27 cellular contexts compared by ENCODE assay signal in the genomic region with DNA sequence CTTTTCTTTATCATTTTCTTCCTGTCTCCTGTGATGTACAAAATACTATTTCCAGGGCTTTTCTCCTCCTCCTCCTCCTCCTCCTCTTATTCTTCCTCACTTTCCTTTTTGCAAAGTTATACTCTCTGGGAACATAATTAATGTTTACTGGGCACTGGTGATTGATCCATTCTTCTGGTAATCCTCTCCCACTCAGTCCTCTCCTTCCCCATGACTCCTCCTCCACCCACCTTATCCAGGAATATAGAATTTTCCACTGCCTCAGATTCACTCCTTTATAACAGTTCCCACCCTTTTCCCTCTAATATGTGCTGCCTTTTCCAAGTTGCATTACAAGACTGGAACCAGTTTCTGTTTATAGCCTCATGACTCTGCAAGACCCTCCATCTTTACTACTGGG.
"Had no signal": no experiment of that assay in that cellular context is flagged by ENCODE, and none has a peak within 500 bp of the region (broad histone marks: within the 10 kb centered on the region; RNA-seq: fewer than 3 reads in every experiment).

No MANE protein-coding gene starts in this region.

- H3K9me3 Mint-ChIP-seq: stimulated activated effector memory CD8-positive, alpha-beta T cell treated with anti-CD3 and anti-CD28 coated beads, Interleukin-12 subunit alpha, Interleukin-12 subunit beta, amount 100 ng/mL, for 72 hours; stimulated activated memory B cell treated with anti-CD40 and anti-IgM and Interleukin-4, amounts not matched to agents 10 μg/mL and 1 μg/mL and 100 μg/mL, for 72 hours; stimulated activated naive CD8-positive, alpha-beta T cell treated with anti-CD3 and anti-CD28 coated beads, Interleukin-15, amount 100 ng/mL, for 72 hours; stimulated activated naive CD8-positive, alpha-beta T cell treated with anti-CD3 and anti-CD28 coated beads, Interleukin-15, Interleukin-2, amounts not matched to agents 100 ng/mL and 50 ng/mL, for 24 hours; type B pancreatic cell had no signal

- ATAC-seq: stimulated activated effector memory CD8-positive, alpha-beta T cell treated with anti-CD3 and anti-CD28 coated beads, Interleukin-12 subunit alpha, Interleukin-12 subunit beta, amount 100 ng/mL, for 72 hours; stimulated activated memory B cell treated with anti-CD40 and anti-IgM and Interleukin-4, amounts not matched to agents 10 μg/mL and 1 μg/mL and 100 μg/mL, for 72 hours; stimulated activated naive B cell treated with anti-CD40 and anti-IgM and Interleukin-4, amounts not matched to agents 10 μg/mL and 1 μg/mL and 100 μg/mL, for 72 hours; stimulated activated naive CD8-positive, alpha-beta T cell treated with anti-CD3 and anti-CD28 coated beads, Interleukin-15, amount 100 ng/mL, for 72 hours; upper lobe of right lung had no signal

- DNase-seq: stimulated activated CD4-positive, alpha-beta T cell treated with anti-CD3 and anti-CD28 coated beads, Interleukin-2, amount 100 ng/mL, for 48 hours; stimulated activated CD4-positive, alpha-beta T cell treated with anti-CD3 and anti-CD28 coated beads, Interleukin-4, amount 100 ng/mL, for 1 hour; stimulated activated CD4-positive, alpha-beta T cell treated with anti-CD3 and anti-CD28 coated beads, Interleukin-4, amount 100 ng/mL, for 24 hours; stimulated activated CD4-positive, alpha-beta T cell treated with anti-CD3 and anti-CD28 coated beads, Interleukin-4, amount 100 ng/mL, for 4 hours; stimulated activated CD8-positive, alpha-beta memory T cell treated with anti-CD3 and anti-CD28 coated beads, Interleukin-4, amount 100 ng/mL, for 48 hours; stimulated activated naive B cell treated with anti-CD40 and anti-IgM and Interleukin-4, amounts not matched to agents 10 μg/mL and 1 μg/mL and 100 μg/mL, for 72 hours; stimulated activated naive CD4-positive, alpha-beta T cell; stimulated activated naive CD4-positive, alpha-beta T cell treated with Interleukin-2 at 50 U/mL for 16 hours; stimulated activated naive CD8-positive, alpha-beta T cell treated with anti-CD3 and anti-CD28 coated beads, Interleukin-15, amount 100 ng/mL, for 72 hours; stomach; substantia nigra; testis; thyroid gland; tibial artery; transverse colon; trophoblast cell; upper lobe of left lung; upper lobe of right lung; uterus had no signal

- H3K36me3 Mint-ChIP-seq: stimulated activated effector memory CD8-positive, alpha-beta T cell treated with anti-CD3 and anti-CD28 coated beads, Interleukin-12 subunit alpha, Interleukin-12 subunit beta, amount 100 ng/mL, for 72 hours; stimulated activated memory B cell treated with anti-CD40 and anti-IgM and Interleukin-4, amounts not matched to agents 10 μg/mL and 1 μg/mL and 100 μg/mL, for 72 hours; stimulated activated naive B cell treated with anti-CD40 and anti-IgM and Interleukin-4, amounts not matched to agents 10 μg/mL and 1 μg/mL and 100 μg/mL, for 72 hours; type B pancreatic cell had no signal

- H3K9me3 ChIP-seq: stomach, suprapubic skin, testis, thoracic aorta, thyroid gland, tibial artery, tibial nerve, transverse colon, upper lobe of left lung, upper lobe of right lung, uterus, vagina had no signal

- H3K27ac Mint-ChIP-seq: stimulated activated effector memory CD8-positive, alpha-beta T cell treated with anti-CD3 and anti-CD28 coated beads, Interleukin-12 subunit alpha, Interleukin-12 subunit beta, amount 100 ng/mL, for 72 hours; stimulated activated memory B cell treated with anti-CD40 and anti-IgM and Interleukin-4, amounts not matched to agents 10 μg/mL and 1 μg/mL and 100 μg/mL, for 72 hours; stimulated activated naive B cell treated with anti-CD40 and anti-IgM and Interleukin-4, amounts not matched to agents 10 μg/mL and 1 μg/mL and 100 μg/mL, for 72 hours; stimulated activated naive CD8-positive, alpha-beta T cell treated with anti-CD3 and anti-CD28 coated beads, Interleukin-15, amount 100 ng/mL, for 72 hours; stimulated activated naive CD8-positive, alpha-beta T cell treated with anti-CD3 and anti-CD28 coated beads, Interleukin-15, Interleukin-2, amounts not matched to agents 100 ng/mL and 50 ng/mL, for 24 hours; type B pancreatic cell had no signal

- H3K27ac ChIP-seq: stomach, suprapubic skin, testis, thoracic aorta, thyroid gland, tibial artery, tibial nerve, transverse colon, upper lobe of left lung, upper lobe of right lung, uterus, vagina had no signal

- H3K4me3 Mint-ChIP-seq: stimulated activated effector memory CD8-positive, alpha-beta T cell treated with anti-CD3 and anti-CD28 coated beads, Interleukin-12 subunit alpha, Interleukin-12 subunit beta, amount 100 ng/mL, for 72 hours; stimulated activated memory B cell treated with anti-CD40 and anti-IgM and Interleukin-4, amounts not matched to agents 10 μg/mL and 1 μg/mL and 100 μg/mL, for 72 hours; stimulated activated naive B cell treated with anti-CD40 and anti-IgM and Interleukin-4, amounts not matched to agents 10 μg/mL and 1 μg/mL and 100 μg/mL, for 72 hours; stimulated activated naive CD8-positive, alpha-beta T cell treated with anti-CD3 and anti-CD28 coated beads, Interleukin-15, amount 100 ng/mL, for 72 hours; stimulated activated naive CD8-positive, alpha-beta T cell treated with anti-CD3 and anti-CD28 coated beads, Interleukin-15, Interleukin-2, amounts not matched to agents 100 ng/mL and 50 ng/mL, for 24 hours; type B pancreatic cell had no signal

- H3K4me1 ChIP-seq: stomach, testis, tibial artery, tibial nerve, upper lobe of left lung, upper lobe of right lung, uterus, vagina had no signal

- H3K36me3 ChIP-seq: stomach, suprapubic skin, thoracic aorta, thyroid gland, tibial artery, tibial nerve, transverse colon, upper lobe of left lung, upper lobe of right lung, uterus, vagina had no signal

- H3K4me3 ChIP-seq: stomach, suprapubic skin, testis, thoracic aorta, thyroid gland, tibial artery, tibial nerve, transverse colon, upper lobe of left lung, upper lobe of right lung, uterus, vagina had no signal
